1 cellular context compared by ENCODE assay signal in the genomic region with DNA sequence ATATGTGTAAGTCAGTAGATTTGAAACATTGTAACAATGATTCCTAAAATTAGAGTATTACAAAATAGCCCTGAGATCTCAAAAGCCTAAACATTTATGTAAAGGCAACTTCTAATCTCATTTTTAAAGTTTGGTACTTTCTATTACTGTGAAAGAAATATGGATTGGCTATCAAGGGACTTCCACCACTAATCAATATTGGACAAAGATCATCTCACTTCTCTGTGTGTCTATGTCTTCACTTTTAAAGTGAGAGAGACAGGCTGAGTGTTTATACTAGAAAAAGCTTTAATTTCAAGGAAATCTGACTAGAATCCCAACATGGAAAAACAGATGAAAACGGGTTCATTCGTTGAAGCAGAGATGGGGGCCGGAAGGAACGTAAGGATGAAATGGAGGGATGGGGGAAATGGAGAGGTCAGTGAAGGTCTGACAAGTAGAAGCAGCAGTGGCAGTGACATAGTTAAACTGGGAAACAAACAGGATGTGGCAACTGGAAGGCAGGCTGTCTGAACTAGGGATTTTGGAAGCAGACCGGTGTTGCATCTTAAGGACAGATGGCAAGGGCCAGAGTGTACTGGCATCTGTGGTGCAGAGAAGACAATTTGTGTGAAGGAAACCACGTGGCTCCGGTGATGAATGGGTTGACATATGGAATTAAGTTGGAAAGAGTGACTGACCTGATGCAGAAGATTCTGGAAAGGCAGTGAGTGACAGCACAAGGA.
TF ChIP-seq lines count a peak whose summit lies in the region.

No MANE protein-coding gene starts in this region.

TF ChIP-seq in GM23338, 12 proteins besides CTCF, POLR2A, EP300 and RAD21 (continued from another document):
- TF ChIP-seq, protein P1, sequence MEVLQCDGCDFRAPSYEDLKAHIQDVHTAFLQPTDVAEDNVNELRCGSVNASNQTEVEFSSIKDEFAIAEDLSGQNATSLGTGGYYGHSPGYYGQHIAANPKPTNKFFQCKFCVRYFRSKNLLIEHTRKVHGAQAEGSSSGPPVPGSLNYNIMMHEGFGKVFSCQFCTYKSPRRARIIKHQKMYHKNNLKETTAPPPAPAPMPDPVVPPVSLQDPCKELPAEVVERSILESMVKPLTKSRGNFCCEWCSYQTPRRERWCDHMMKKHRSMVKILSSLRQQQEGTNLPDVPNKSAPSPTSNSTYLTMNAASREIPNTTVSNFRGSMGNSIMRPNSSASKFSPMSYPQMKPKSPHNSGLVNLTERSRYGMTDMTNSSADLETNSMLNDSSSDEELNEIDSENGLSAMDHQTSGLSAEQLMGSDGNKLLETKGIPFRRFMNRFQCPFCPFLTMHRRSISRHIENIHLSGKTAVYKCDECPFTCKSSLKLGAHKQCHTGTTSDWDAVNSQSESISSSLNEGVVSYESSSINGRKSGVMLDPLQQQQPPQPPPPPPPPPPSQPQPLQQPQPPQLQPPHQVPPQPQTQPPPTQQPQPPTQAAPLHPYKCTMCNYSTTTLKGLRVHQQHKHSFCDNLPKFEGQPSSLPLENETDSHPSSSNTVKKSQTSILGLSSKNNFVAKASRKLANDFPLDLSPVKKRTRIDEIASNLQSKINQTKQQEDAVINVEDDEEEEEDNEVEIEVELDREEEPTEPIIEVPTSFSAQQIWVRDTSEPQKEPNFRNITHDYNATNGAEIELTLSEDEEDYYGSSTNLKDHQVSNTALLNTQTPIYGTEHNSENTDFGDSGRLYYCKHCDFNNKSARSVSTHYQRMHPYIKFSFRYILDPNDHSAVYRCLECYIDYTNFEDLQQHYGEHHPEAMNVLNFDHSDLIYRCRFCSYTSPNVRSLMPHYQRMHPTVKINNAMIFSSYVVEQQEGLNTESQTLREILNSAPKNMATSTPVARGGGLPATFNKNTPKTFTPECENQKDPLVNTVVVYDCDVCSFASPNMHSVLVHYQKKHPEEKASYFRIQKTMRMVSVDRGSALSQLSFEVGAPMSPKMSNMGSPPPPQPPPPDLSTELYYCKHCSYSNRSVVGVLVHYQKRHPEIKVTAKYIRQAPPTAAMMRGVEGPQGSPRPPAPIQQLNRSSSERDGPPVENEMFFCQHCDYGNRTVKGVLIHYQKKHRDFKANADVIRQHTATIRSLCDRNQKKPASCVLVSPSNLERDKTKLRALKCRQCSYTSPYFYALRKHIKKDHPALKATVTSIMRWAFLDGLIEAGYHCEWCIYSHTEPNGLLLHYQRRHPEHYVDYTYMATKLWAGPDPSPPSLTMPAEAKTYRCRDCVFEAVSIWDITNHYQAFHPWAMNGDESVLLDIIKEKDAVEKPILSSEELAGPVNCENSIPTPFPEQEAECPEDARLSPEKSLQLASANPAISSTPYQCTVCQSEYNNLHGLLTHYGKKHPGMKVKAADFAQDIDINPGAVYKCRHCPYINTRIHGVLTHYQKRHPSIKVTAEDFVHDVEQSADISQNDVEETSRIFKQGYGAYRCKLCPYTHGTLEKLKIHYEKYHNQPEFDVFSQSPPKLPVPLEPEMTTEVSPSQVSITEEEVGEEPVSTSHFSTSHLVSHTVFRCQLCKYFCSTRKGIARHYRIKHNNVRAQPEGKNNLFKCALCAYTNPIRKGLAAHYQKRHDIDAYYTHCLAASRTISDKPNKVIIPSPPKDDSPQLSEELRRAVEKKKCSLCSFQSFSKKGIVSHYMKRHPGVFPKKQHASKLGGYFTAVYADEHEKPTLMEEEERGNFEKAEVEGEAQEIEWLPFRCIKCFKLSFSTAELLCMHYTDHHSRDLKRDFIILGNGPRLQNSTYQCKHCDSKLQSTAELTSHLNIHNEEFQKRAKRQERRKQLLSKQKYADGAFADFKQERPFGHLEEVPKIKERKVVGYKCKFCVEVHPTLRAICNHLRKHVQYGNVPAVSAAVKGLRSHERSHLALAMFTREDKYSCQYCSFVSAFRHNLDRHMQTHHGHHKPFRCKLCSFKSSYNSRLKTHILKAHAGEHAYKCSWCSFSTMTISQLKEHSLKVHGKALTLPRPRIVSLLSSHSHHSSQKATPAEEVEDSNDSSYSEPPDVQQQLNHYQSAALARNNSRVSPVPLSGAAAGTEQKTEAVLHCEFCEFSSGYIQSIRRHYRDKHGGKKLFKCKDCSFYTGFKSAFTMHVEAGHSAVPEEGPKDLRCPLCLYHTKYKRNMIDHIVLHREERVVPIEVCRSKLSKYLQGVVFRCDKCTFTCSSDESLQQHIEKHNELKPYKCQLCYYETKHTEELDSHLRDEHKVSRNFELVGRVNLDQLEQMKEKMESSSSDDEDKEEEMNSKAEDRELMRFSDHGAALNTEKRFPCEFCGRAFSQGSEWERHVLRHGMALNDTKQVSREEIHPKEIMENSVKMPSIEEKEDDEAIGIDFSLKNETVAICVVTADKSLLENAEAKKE (CRISPR knock-in tag; IDR thresholded peaks at IDR 0.05), result no peak
- TF ChIP-seq REST (IDR thresholded peaks at IDR 0.05; ENCODE audit: unreplicated experiment), result no peak
TF ChIP-seq in GM23338: peak in this region for 0.
